Comparison of ENCODE assay signal across 1 cellular context in genomic region chr11:122198291-122198983, GRCh38.
TF ChIP-seq lines count a peak whose summit lies in the region.

No MANE protein-coding gene starts in this region.

TF ChIP-seq in A549, 52 proteins besides CTCF, POLR2A, EP300 and RAD21 (continued from another document):
- TF ChIP-seq E2F6 (IDR thresholded peaks at IDR 0.05; ENCODE audit: borderline replicate concordance, low read depth) = no peak
- TF ChIP-seq ESRRA (IDR thresholded peaks at IDR 0.05; ENCODE audit: borderline replicate concordance, low read length) = no peak
- TF ChIP-seq MAX (IDR thresholded peaks at IDR 0.05) = no peak
- TF ChIP-seq BCL3 (IDR thresholded peaks at IDR 0.05) = no peak
- no peak for TF ChIP-seq SREBF2 (IDR thresholded peaks at IDR 0.05)
- TF ChIP-seq NFE2L2 (conservative IDR thresholded peaks at IDR 0.05; ENCODE audit: low read length) = no peak
